2 cellular contexts compared by ENCODE assay signal in the genomic region with DNA sequence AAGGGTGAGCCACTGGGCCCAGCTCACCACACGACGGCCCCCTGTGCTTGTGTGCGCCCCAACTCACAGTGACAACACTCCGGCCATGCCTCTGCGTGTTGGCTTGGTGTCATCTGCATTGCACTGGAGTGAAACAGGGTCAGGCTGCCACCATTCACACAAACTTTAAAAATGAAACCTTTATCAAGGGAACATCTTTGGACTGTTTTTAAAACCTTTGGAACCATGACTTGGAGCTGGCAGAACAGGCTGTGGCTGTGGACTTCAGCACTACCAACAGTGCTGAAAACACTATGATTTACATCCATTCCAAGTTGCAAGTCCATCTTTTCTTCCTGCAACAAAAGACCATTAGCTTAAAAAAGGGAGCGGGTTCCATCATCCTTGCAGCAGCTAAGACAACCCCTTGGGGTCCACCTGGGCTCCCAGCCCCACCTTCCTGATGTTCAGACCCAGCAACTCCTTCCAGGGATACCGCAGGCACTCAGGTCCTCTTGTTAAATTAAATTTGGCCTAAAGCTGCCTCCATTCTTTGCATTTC.
A peak's percentile ranks its signal among the peaks of the same experiment; 100 is the strongest.
TF ChIP-seq lines count a peak whose summit lies in the region.

No MANE protein-coding gene starts in this region.

TF ChIP-seq in liver, 16 proteins besides CTCF, POLR2A, EP300 and RAD21 (continued from another document):
- TF ChIP-seq, protein P1, sequence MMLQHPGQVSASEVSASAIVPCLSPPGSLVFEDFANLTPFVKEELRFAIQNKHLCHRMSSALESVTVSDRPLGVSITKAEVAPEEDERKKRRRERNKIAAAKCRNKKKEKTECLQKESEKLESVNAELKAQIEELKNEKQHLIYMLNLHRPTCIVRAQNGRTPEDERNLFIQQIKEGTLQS (IDR thresholded peaks at IDR 0.05), result no peak
- TF ChIP-seq EGR1 (IDR thresholded peaks at IDR 0.05; ENCODE audit: low read depth in 2 of 2), result no peak
- TF ChIP-seq FOXA1 (IDR thresholded peaks at IDR 0.05), result no peak
- no peak for TF ChIP-seq TAF1 (conservative IDR thresholded peaks at IDR 0.05)
- TF ChIP-seq, protein P2, sequence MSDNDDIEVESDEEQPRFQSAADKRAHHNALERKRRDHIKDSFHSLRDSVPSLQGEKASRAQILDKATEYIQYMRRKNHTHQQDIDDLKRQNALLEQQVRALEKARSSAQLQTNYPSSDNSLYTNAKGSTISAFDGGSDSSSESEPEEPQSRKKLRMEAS (IDR thresholded peaks at IDR 0.05), result no peak
- TF ChIP-seq NR2F2 (IDR thresholded peaks at IDR 0.05), result no peak
- TF ChIP-seq HNF4A (conservative IDR thresholded peaks at IDR 0.05), result peak; percentile 90
- TF ChIP-seq, protein P3, sequence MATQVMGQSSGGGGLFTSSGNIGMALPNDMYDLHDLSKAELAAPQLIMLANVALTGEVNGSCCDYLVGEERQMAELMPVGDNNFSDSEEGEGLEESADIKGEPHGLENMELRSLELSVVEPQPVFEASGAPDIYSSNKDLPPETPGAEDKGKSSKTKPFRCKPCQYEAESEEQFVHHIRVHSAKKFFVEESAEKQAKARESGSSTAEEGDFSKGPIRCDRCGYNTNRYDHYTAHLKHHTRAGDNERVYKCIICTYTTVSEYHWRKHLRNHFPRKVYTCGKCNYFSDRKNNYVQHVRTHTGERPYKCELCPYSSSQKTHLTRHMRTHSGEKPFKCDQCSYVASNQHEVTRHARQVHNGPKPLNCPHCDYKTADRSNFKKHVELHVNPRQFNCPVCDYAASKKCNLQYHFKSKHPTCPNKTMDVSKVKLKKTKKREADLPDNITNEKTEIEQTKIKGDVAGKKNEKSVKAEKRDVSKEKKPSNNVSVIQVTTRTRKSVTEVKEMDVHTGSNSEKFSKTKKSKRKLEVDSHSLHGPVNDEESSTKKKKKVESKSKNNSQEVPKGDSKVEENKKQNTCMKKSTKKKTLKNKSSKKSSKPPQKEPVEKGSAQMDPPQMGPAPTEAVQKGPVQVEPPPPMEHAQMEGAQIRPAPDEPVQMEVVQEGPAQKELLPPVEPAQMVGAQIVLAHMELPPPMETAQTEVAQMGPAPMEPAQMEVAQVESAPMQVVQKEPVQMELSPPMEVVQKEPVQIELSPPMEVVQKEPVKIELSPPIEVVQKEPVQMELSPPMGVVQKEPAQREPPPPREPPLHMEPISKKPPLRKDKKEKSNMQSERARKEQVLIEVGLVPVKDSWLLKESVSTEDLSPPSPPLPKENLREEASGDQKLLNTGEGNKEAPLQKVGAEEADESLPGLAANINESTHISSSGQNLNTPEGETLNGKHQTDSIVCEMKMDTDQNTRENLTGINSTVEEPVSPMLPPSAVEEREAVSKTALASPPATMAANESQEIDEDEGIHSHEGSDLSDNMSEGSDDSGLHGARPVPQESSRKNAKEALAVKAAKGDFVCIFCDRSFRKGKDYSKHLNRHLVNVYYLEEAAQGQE (IDR thresholded peaks at IDR 0.05), result peak; percentile 53
- peak; percentile 70 for TF ChIP-seq YY1 (IDR thresholded peaks at IDR 0.05)
- TF ChIP-seq GABPA (IDR thresholded peaks at IDR 0.05 in 1 of 2, conservative IDR thresholded peaks at IDR 0.05 in 1 of 2), result no peak
- TF ChIP-seq, protein P4, sequence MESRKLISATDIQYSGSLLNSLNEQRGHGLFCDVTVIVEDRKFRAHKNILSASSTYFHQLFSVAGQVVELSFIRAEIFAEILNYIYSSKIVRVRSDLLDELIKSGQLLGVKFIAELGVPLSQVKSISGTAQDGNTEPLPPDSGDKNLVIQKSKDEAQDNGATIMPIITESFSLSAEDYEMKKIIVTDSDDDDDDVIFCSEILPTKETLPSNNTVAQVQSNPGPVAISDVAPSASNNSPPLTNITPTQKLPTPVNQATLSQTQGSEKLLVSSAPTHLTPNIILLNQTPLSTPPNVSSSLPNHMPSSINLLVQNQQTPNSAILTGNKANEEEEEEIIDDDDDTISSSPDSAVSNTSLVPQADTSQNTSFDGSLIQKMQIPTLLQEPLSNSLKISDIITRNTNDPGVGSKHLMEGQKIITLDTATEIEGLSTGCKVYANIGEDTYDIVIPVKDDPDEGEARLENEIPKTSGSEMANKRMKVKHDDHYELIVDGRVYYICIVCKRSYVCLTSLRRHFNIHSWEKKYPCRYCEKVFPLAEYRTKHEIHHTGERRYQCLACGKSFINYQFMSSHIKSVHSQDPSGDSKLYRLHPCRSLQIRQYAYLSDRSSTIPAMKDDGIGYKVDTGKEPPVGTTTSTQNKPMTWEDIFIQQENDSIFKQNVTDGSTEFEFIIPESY (IDR thresholded peaks at IDR 0.05), result no peak

TF ChIP-seq in HepG2, 621 proteins besides CTCF, POLR2A, EP300 and RAD21 (continued from another document):
- TF ChIP-seq, protein P5, sequence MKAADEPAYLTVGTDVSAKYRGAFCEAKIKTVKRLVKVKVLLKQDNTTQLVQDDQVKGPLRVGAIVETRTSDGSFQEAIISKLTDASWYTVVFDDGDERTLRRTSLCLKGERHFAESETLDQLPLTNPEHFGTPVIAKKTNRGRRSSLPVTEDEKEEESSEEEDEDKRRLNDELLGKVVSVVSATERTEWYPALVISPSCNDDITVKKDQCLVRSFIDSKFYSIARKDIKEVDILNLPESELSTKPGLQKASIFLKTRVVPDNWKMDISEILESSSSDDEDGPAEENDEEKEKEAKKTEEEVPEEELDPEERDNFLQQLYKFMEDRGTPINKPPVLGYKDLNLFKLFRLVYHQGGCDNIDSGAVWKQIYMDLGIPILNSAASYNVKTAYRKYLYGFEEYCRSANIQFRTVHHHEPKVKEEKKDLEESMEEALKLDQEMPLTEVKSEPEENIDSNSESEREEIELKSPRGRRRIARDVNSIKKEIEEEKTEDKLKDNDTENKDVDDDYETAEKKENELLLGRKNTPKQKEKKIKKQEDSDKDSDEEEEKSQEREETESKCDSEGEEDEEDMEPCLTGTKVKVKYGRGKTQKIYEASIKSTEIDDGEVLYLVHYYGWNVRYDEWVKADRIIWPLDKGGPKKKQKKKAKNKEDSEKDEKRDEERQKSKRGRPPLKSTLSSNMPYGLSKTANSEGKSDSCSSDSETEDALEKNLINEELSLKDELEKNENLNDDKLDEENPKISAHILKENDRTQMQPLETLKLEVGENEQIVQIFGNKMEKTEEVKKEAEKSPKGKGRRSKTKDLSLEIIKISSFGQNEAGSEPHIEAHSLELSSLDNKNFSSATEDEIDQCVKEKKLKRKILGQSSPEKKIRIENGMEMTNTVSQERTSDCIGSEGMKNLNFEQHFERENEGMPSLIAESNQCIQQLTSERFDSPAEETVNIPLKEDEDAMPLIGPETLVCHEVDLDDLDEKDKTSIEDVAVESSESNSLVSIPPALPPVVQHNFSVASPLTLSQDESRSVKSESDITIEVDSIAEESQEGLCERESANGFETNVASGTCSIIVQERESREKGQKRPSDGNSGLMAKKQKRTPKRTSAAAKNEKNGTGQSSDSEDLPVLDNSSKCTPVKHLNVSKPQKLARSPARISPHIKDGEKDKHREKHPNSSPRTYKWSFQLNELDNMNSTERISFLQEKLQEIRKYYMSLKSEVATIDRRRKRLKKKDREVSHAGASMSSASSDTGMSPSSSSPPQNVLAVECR (CRISPR knock-in tag; IDR thresholded peaks at IDR 0.05; ENCODE audit: borderline replicate concordance), result no peak
- no peak for TF ChIP-seq NFYC (CRISPR knock-in tag; IDR thresholded peaks at IDR 0.05)
- TF ChIP-seq, protein P6, sequence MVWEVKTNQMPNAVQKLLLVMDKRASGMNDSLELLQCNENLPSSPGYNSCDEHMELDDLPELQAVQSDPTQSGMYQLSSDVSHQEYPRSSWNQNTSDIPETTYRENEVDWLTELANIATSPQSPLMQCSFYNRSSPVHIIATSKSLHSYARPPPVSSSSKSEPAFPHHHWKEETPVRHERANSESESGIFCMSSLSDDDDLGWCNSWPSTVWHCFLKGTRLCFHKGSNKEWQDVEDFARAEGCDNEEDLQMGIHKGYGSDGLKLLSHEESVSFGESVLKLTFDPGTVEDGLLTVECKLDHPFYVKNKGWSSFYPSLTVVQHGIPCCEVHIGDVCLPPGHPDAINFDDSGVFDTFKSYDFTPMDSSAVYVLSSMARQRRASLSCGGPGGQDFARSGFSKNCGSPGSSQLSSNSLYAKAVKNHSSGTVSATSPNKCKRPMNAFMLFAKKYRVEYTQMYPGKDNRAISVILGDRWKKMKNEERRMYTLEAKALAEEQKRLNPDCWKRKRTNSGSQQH (CRISPR knock-in tag; IDR thresholded peaks at IDR 0.05; ENCODE audit: low read depth), result no peak
- TF ChIP-seq, protein P7, sequence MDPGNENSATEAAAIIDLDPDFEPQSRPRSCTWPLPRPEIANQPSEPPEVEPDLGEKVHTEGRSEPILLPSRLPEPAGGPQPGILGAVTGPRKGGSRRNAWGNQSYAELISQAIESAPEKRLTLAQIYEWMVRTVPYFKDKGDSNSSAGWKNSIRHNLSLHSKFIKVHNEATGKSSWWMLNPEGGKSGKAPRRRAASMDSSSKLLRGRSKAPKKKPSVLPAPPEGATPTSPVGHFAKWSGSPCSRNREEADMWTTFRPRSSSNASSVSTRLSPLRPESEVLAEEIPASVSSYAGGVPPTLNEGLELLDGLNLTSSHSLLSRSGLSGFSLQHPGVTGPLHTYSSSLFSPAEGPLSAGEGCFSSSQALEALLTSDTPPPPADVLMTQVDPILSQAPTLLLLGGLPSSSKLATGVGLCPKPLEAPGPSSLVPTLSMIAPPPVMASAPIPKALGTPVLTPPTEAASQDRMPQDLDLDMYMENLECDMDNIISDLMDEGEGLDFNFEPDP (CRISPR knock-in tag; conservative IDR thresholded peaks at IDR 0.05), result no peak
- TF ChIP-seq ZNF660 (CRISPR knock-in tag; IDR thresholded peaks at IDR 0.05; ENCODE audit: borderline replicate concordance, low read depth), result no peak
- TF ChIP-seq, protein P8, sequence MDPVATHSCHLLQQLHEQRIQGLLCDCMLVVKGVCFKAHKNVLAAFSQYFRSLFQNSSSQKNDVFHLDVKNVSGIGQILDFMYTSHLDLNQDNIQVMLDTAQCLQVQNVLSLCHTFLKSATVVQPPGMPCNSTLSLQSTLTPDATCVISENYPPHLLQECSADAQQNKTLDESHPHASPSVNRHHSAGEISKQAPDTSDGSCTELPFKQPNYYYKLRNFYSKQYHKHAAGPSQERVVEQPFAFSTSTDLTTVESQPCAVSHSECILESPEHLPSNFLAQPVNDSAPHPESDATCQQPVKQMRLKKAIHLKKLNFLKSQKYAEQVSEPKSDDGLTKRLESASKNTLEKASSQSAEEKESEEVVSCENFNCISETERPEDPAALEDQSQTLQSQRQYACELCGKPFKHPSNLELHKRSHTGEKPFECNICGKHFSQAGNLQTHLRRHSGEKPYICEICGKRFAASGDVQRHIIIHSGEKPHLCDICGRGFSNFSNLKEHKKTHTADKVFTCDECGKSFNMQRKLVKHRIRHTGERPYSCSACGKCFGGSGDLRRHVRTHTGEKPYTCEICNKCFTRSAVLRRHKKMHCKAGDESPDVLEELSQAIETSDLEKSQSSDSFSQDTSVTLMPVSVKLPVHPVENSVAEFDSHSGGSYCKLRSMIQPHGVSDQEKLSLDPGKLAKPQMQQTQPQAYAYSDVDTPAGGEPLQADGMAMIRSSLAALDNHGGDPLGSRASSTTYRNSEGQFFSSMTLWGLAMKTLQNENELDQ (CRISPR knock-in tag; IDR thresholded peaks at IDR 0.05; ENCODE audit: borderline replicate concordance), result no peak
- no peak for TF ChIP-seq SYNCRIP (IDR thresholded peaks at IDR 0.05; ENCODE audit: insufficient read depth, low read depth, low read length)
- TF ChIP-seq NFYB (CRISPR knock-in tag; IDR thresholded peaks at IDR 0.05), result no peak
- TF ChIP-seq, protein P9, sequence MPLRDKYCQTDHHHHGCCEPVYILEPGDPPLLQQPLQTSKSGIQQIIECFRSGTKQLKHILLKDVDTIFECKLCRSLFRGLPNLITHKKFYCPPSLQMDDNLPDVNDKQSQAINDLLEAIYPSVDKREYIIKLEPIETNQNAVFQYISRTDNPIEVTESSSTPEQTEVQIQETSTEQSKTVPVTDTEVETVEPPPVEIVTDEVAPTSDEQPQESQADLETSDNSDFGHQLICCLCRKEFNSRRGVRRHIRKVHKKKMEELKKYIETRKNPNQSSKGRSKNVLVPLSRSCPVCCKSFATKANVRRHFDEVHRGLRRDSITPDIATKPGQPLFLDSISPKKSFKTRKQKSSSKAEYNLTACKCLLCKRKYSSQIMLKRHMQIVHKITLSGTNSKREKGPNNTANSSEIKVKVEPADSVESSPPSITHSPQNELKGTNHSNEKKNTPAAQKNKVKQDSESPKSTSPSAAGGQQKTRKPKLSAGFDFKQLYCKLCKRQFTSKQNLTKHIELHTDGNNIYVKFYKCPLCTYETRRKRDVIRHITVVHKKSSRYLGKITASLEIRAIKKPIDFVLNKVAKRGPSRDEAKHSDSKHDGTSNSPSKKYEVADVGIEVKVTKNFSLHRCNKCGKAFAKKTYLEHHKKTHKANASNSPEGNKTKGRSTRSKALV (CRISPR knock-in tag; IDR thresholded peaks at IDR 0.05), result no peak
